In the genomic region with DNA sequence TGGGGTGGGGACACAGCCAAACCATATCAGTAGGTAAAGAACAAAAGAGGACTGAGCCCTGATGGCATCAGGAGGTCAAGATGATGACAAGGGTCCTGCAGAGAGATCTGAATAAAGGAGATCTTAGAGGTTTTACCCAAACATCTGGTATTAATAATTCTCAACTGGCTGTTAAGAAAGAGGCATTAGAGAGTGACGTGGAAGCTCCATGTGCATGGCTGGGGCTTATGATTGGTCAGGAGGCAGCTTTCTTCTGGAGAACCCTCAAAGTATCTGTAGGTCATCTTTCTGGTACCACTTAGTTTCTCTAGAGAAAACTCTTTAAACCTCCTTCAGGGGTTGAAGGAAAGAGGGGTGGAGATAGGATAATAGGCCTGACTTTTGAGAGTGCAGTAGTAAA, we compare ENCODE assay signal across 24 cellular contexts. TPM values are rescaled to one million over a fixed set of nuclear protein-coding genes. Genes with fewer than 3 reads are reported as not detected.
DNase-seq lines count a peak whose midpoint lies in the region; ATAC-seq and TF ChIP-seq lines count a peak whose summit lies in the region.
"Had no signal": no experiment of that assay in that cellular context is flagged by ENCODE, and none has a peak within 500 bp of the region (broad histone marks: within the 10 kb centered on the region; RNA-seq: fewer than 3 reads in every experiment).

No MANE protein-coding gene starts in this region.

- intact Hi-C loops in Right ventricle myocardium superior (cut with DNase I) = no loop called here

- DNase-seq in AG20443 (ENCODE audit: low spot score) (peak; percentile 38), fibroblast of gingiva (ENCODE audit: low read depth) (peak; percentile 62), iris pigment epithelial cell (ENCODE audit: low read depth) (peak; percentile 38), Right ventricle myocardium superior (no peak), NCI-H1694 (lab: John Stamatoyannopoulos, UW) (no peak), NOMO-1 treated with dmso at 0.1 percent for 144 hours (lab: John Stamatoyannopoulos, UW; ENCODE audit: unreplicated experiment) (no peak)
- DNase-seq: Caco-2; CD4-positive, alpha-beta memory T cell; DMS 273 treated with DMSO at 0.1 percent for 48 hours; DMS79 treated with DMSO at 0.1 percent for 48 hours; GOT3; HCEC 1CT; KG1; NCI-H1105; NCI-H146; NCI-H2081; NCI-H2171; NCI-H345; NCI-H524; NCI-H774; NK-92 treated with Interleukin-12 subunit alpha and Interleukin-12 subunit beta, amount 100 ng/mL, for 24 hours had no signal

- ATAC-seq in SK-N-SH treated with all-trans-retinoic acid at 6 μM for 48 hours = peak; percentile 58; the same call in 1 of the 3 replicates
- no peak for ATAC-seq in Right ventricle myocardium superior (ENCODE audit: poor library complexity)
- ATAC-seq: HepG2, Panc1 had no signal

TF ChIP-seq in SK-N-SH treated with all-trans-retinoic acid at 6 μM for 48 hours, 23 proteins besides CTCF, POLR2A, EP300 and RAD21:
- TF ChIP-seq OSR1 (CRISPR knock-in tag; IDR thresholded peaks at IDR 0.05) = no peak
- no peak for TF ChIP-seq ZNF565 (CRISPR knock-in tag; conservative IDR thresholded peaks at IDR 0.05; ENCODE audit: low read depth)
- TF ChIP-seq, protein P1, sequence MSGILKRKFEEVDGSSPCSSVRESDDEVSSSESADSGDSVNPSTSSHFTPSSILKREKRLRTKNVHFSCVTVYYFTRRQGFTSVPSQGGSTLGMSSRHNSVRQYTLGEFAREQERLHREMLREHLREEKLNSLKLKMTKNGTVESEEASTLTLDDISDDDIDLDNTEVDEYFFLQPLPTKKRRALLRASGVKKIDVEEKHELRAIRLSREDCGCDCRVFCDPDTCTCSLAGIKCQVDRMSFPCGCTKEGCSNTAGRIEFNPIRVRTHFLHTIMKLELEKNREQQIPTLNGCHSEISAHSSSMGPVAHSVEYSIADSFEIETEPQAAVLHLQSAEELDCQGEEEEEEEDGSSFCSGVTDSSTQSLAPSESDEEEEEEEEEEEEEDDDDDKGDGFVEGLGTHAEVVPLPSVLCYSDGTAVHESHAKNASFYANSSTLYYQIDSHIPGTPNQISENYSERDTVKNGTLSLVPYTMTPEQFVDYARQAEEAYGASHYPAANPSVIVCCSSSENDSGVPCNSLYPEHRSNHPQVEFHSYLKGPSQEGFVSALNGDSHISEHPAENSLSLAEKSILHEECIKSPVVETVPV (CRISPR knock-in tag; IDR thresholded peaks at IDR 0.05) = no peak
- TF ChIP-seq, protein P2, sequence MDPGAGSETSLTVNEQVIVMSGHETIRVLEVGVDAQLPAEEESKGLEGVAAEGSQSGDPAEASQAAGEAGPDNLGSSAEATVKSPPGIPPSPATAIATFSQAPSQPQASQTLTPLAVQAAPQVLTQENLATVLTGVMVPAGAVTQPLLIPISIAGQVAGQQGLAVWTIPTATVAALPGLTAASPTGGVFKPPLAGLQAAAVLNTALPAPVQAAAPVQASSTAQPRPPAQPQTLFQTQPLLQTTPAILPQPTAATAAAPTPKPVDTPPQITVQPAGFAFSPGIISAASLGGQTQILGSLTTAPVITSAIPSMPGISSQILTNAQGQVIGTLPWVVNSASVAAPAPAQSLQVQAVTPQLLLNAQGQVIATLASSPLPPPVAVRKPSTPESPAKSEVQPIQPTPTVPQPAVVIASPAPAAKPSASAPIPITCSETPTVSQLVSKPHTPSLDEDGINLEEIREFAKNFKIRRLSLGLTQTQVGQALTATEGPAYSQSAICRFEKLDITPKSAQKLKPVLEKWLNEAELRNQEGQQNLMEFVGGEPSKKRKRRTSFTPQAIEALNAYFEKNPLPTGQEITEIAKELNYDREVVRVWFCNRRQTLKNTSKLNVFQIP (CRISPR knock-in tag; IDR thresholded peaks at IDR 0.05; ENCODE audit: borderline replicate concordance, low read depth) = no peak
- no peak for TF ChIP-seq ZC3H10 (CRISPR knock-in tag; IDR thresholded peaks at IDR 0.05)
- TF ChIP-seq RARB (CRISPR knock-in tag; IDR thresholded peaks at IDR 0.05) = no peak
- no peak for TF ChIP-seq TOX (CRISPR knock-in tag; IDR thresholded peaks at IDR 0.05; ENCODE audit: borderline replicate concordance)
- TF ChIP-seq GLIS3 (CRISPR knock-in tag; IDR thresholded peaks at IDR 0.05) = no peak
- no peak for TF ChIP-seq ZNF8 (CRISPR knock-in tag; IDR thresholded peaks at IDR 0.05)
- TF ChIP-seq ESRRG (CRISPR knock-in tag; IDR thresholded peaks at IDR 0.05) = no peak
- TF ChIP-seq, protein P3, sequence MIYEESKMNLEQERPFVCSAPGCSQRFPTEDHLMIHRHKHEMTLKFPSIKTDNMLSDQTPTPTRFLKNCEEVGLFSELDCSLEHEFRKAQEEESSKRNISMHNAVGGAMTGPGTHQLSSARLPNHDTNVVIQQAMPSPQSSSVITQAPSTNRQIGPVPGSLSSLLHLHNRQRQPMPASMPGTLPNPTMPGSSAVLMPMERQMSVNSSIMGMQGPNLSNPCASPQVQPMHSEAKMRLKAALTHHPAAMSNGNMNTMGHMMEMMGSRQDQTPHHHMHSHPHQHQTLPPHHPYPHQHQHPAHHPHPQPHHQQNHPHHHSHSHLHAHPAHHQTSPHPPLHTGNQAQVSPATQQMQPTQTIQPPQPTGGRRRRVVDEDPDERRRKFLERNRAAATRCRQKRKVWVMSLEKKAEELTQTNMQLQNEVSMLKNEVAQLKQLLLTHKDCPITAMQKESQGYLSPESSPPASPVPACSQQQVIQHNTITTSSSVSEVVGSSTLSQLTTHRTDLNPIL (CRISPR knock-in tag; IDR thresholded peaks at IDR 0.05; ENCODE audit: low read depth) = no peak
- TF ChIP-seq ARNTL (CRISPR knock-in tag; IDR thresholded peaks at IDR 0.05; ENCODE audit: borderline replicate concordance, low read depth) = no peak
- TF ChIP-seq, protein P4, sequence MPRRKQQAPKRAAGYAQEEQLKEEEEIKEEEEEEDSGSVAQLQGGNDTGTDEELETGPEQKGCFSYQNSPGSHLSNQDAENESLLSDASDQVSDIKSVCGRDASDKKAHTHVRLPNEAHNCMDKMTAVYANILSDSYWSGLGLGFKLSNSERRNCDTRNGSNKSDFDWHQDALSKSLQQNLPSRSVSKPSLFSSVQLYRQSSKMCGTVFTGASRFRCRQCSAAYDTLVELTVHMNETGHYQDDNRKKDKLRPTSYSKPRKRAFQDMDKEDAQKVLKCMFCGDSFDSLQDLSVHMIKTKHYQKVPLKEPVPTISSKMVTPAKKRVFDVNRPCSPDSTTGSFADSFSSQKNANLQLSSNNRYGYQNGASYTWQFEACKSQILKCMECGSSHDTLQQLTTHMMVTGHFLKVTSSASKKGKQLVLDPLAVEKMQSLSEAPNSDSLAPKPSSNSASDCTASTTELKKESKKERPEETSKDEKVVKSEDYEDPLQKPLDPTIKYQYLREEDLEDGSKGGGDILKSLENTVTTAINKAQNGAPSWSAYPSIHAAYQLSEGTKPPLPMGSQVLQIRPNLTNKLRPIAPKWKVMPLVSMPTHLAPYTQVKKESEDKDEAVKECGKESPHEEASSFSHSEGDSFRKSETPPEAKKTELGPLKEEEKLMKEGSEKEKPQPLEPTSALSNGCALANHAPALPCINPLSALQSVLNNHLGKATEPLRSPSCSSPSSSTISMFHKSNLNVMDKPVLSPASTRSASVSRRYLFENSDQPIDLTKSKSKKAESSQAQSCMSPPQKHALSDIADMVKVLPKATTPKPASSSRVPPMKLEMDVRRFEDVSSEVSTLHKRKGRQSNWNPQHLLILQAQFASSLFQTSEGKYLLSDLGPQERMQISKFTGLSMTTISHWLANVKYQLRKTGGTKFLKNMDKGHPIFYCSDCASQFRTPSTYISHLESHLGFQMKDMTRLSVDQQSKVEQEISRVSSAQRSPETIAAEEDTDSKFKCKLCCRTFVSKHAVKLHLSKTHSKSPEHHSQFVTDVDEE (CRISPR knock-in tag; IDR thresholded peaks at IDR 0.05) = no peak
- no peak for TF ChIP-seq ZFP30 (CRISPR knock-in tag; IDR thresholded peaks at IDR 0.05)
- no peak for TF ChIP-seq ISL1 (CRISPR knock-in tag; IDR thresholded peaks at IDR 0.05)
- TF ChIP-seq, protein P5, sequence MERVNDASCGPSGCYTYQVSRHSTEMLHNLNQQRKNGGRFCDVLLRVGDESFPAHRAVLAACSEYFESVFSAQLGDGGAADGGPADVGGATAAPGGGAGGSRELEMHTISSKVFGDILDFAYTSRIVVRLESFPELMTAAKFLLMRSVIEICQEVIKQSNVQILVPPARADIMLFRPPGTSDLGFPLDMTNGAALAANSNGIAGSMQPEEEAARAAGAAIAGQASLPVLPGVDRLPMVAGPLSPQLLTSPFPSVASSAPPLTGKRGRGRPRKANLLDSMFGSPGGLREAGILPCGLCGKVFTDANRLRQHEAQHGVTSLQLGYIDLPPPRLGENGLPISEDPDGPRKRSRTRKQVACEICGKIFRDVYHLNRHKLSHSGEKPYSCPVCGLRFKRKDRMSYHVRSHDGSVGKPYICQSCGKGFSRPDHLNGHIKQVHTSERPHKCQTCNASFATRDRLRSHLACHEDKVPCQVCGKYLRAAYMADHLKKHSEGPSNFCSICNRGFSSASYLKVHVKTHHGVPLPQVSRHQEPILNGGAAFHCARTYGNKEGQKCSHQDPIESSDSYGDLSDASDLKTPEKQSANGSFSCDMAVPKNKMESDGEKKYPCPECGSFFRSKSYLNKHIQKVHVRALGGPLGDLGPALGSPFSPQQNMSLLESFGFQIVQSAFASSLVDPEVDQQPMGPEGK (CRISPR knock-in tag; IDR thresholded peaks at IDR 0.05; ENCODE audit: borderline replicate concordance) = no peak
- TF ChIP-seq ZFP3 (CRISPR knock-in tag; IDR thresholded peaks at IDR 0.05) = no peak
- TF ChIP-seq PPARA (CRISPR knock-in tag; IDR thresholded peaks at IDR 0.05; ENCODE audit: borderline replicate concordance) = no peak
TF ChIP-seq in SK-N-SH treated with all-trans-retinoic acid at 6 μM for 48 hours: peak in this region for 0.

RNA-seq across cellular contexts. Expression of a gene that starts 18.7 kb away (rescaled TPM):
- total RNA-seq in Right ventricle myocardium superior = 106 TPM

Comparison
In these comparisons a context has a peak if more than half of its experiments do, and no peak if none do; other contexts are left out.
1. DNase-seq: peak in AG20443 (single experiment), fibroblast of gingiva (single experiment) and iris pigment epithelial cell (single experiment); none in Right ventricle myocardium superior (single experiment), NCI-H1694 (single experiment) and NOMO-1 treated with dmso at 0.1 percent for 144 hours (single experiment).